35 cellular contexts compared by ENCODE assay signal in genomic region chr20:58201616-58202015, GRCh38. TPM values are rescaled to one million over a fixed set of nuclear protein-coding genes. Genes with fewer than 3 reads are reported as not detected.
"Had no signal": no experiment of that assay in that cellular context is flagged by ENCODE, and none has a peak within 500 bp of the region (broad histone marks: within the 10 kb centered on the region; RNA-seq: fewer than 3 reads in every experiment).

No MANE protein-coding gene starts in this region.

- H3K4me3 ChIP-seq: neural progenitor cell, ovary, psoas muscle, right lobe of liver, sigmoid colon, skin epidermis, smooth muscle cell, spleen, suprapubic skin, testis, tibial artery, transverse colon, upper lobe of right lung, uterus had no signal

- DNase-seq: naive thymus-derived CD8-positive, alpha-beta T cell; occipital lobe; ovary; psoas muscle; right cardiac atrium; right lobe of liver; sigmoid colon; spleen; stimulated activated CD4-positive, alpha-beta T cell treated with anti-CD3 and anti-CD28 coated beads, Interleukin-12 subunit alpha, Interleukin-12 subunit beta, amount 100 ng/mL, for 4 hours; stimulated activated CD4-positive, alpha-beta T cell treated with anti-CD3 and anti-CD28 coated beads, Interleukin-1b, Interleukin-23, amount 100 ng/mL, for 48 hours; stimulated activated CD4-positive, alpha-beta T cell treated with anti-CD3 and anti-CD28 coated beads, Interleukin-4, amount 100 ng/mL, for 1 hour; stimulated activated CD4-positive, alpha-beta T cell treated with anti-CD3 and anti-CD28 coated beads, Interleukin-4, amount 100 ng/mL, for 4 hours; stimulated activated CD8-positive, alpha-beta memory T cell treated with anti-CD3 and anti-CD28 coated beads, Interleukin-4, amount 100 ng/mL, for 48 hours; stimulated activated naive CD4-positive, alpha-beta T cell; stimulated activated naive CD8-positive, alpha-beta T cell treated with anti-CD3 and anti-CD28 coated beads, Interleukin-15, amount 100 ng/mL, for 72 hours; stimulated activated naive CD8-positive, alpha-beta T cell treated with anti-CD3 and anti-CD28 coated beads, Interleukin-15, Interleukin-2, amounts not matched to agents 100 U/mL and 50 U/mL, for 24 hours; substantia nigra; testis; tibial artery; transverse colon; upper lobe of right lung; uterus had no signal

- ATAC-seq: naive thymus-derived CD8-positive, alpha-beta T cell; natural killer cell treated with Interleukin-12 subunit alpha and Interleukin-12 subunit beta and Interleukin-15 and Interleukin-18, amount 100 ng/mL, for 72 hours; psoas muscle; right cardiac atrium; right lobe of liver; stimulated activated memory B cell treated with anti-CD40 and anti-IgM and Interleukin-4, amounts not matched to agents 10 μg/mL and 1 μg/mL and 100 μg/mL, for 72 hours; stimulated activated naive CD8-positive, alpha-beta T cell treated with anti-CD3 and anti-CD28 coated beads, Interleukin-15, amount 100 ng/mL, for 72 hours; stimulated activated naive CD8-positive, alpha-beta T cell treated with anti-CD3 and anti-CD28 coated beads, Interleukin-15, Interleukin-2, amounts not matched to agents 100 U/mL and 50 U/mL, for 24 hours; upper lobe of right lung had no signal

- H3K4me1 ChIP-seq: neural progenitor cell, parathyroid adenoma, psoas muscle, right lobe of liver, sigmoid colon, spleen, suprapubic skin, testis, tibial artery, transverse colon, upper lobe of right lung, uterus had no signal

- H3K27me3 ChIP-seq: neural progenitor cell, ovary, right lobe of liver, sigmoid colon, testis, transverse colon, upper lobe of right lung, uterus had no signal

- H3K27ac ChIP-seq: neural progenitor cell, ovary, parathyroid adenoma, psoas muscle, right lobe of liver, sigmoid colon, skin epidermis, spleen, suprapubic skin, testis, tibial artery, transverse colon, upper lobe of right lung, uterus had no signal

- H3K36me3 ChIP-seq: neural progenitor cell, ovary, right lobe of liver, sigmoid colon, spleen, suprapubic skin, tibial artery, transverse colon, upper lobe of right lung, uterus had no signal

- H3K79me2 ChIP-seq: parathyroid adenoma had no signal

- H3K4me2 ChIP-seq: neural progenitor cell, smooth muscle cell had no signal

- H2AFZ ChIP-seq: neural progenitor cell, parathyroid adenoma had no signal

- H3K9me3 ChIP-seq: ovary, psoas muscle, right lobe of liver, sigmoid colon, spleen, suprapubic skin, testis, tibial artery, transverse colon, upper lobe of right lung, uterus had no signal

- H3K9ac ChIP-seq: neural progenitor cell, parathyroid adenoma had no signal

RNA-seq across cellular contexts. Expression of gene ANKRD60, which starts 26.8 kb away (rescaled TPM):
- total RNA-seq: naive thymus-derived CD8-positive, alpha-beta T cell; natural killer cell treated with Interleukin-12 subunit alpha and Interleukin-12 subunit beta and Interleukin-15 and Interleukin-18, amount 100 ng/mL, for 72 hours; occipital lobe; osteoblast; ovary; progenitor cell of endocrine pancreas; psoas muscle; renal cortical epithelial cell; right cardiac atrium; right lobe of liver; smooth muscle cell; spleen; suprapubic skin; transverse colon; upper lobe of right lung; urinary bladder; uterus had no signal
- polyA plus RNA-seq: naive thymus-derived CD8-positive, alpha-beta T cell; neural cell; ovary; psoas muscle; right cardiac atrium; sigmoid colon; smooth muscle cell; spleen; thymus; urinary bladder had no signal
